8 cellular contexts compared by ENCODE assay signal in genomic region chr5:32312682-32313523, GRCh38. TPM values are rescaled to one million over a fixed set of nuclear protein-coding genes. Genes with fewer than 3 reads are reported as not detected.
DNase-seq lines count a peak whose midpoint lies in the region; ATAC-seq lines count a peak whose summit lies in the region.

MTMR12 (minus strand) TSS chr5:32312939; CDS start chr5:32312838, 101 bp downstream.

- peak; percentile 100 for DNase-seq in NCI-H748 (lab: John Stamatoyannopoulos, UW; ENCODE audit: unreplicated experiment)
- peak; percentile 100 for DNase-seq in activated CD4-positive, alpha-beta T cell treated with anti-CD3 and anti-CD28 coated beads, Interleukin-2, amount 50 U/mL, for 1 hour
- peak; percentile 98 for DNase-seq in cortex of kidney (lab: John Stamatoyannopoulos, UW)
- DNase-seq in left colon, result peak; percentile 100
- DNase-seq in stimulated activated CD4-positive, alpha-beta T cell treated with anti-CD3 and anti-CD28 coated beads, Interleukin-1b, Interleukin-23, amount 100 ng/mL, for 48 hours, result peak; percentile 100

- H3K4me1 ChIP-seq in BLaER1 treated with 17β-estradiol and CSF1 and Interleukin-3, amounts not matched to agents 10 nM and 100 nM, result peaks cover 33 to 49% (median 43%) of the 10 kb centered on the region in 10 experiments

- peak within 1 kb of the TSS; percentile 91 to 96 (median 93) for H3K9ac ChIP-seq in BLaER1 treated with 17β-estradiol and CSF1 and Interleukin-3, amounts not matched to agents 10 nM and 100 nM

- H3K27me3 ChIP-seq in BLaER1 treated with 17β-estradiol and CSF1 and Interleukin-3, amounts not matched to agents 10 nM and 100 nM, result no peaks in the 10 kb centered on the region

- peaks cover 0 to 46% (median 28%) of the 10 kb centered on the region in 11 experiments; a peak in 14 of 22 replicates for H4K20me1 ChIP-seq in BLaER1 treated with 17β-estradiol and CSF1 and Interleukin-3, amounts not matched to agents 10 nM and 100 nM

- peak within 1 kb of the TSS; percentile 84 to 99 (median 94) for H3K4me3 ChIP-seq in BLaER1 treated with 17β-estradiol and CSF1 and Interleukin-3, amounts not matched to agents 10 nM and 100 nM

- peak within 1 kb of the TSS; percentile 88 to 94 (median 91) for H3K27ac ChIP-seq in BLaER1 treated with 17β-estradiol and CSF1 and Interleukin-3, amounts not matched to agents 10 nM and 100 nM

- H3K4me2 ChIP-seq in BLaER1 treated with 17β-estradiol and CSF1 and Interleukin-3, amounts not matched to agents 10 nM and 100 nM, result peak within 1 kb of the TSS; percentile 88 to 96 (median 93)

- peak; percentile 89 for ATAC-seq in GM19351 (IDR thresholded peaks at IDR 0.05; ENCODE audit: unreplicated experiment)
- ATAC-seq in HG03521 (IDR thresholded peaks at IDR 0.05; ENCODE audit: unreplicated experiment), result peak; percentile 91
- ATAC-seq in left colon, result peak; percentile 94

- H3K36me3 ChIP-seq in BLaER1 treated with 17β-estradiol and CSF1 and Interleukin-3, amounts not matched to agents 10 nM and 100 nM, result peaks cover 0 to 19% (median 4%) of the 10 kb centered on the region in 11 experiments; a peak in 7 of 22 replicates

- 0 out of 22 replicates have a peak, but pooled peaks cover 0 to 3% (median 0%) of the 10 kb centered on the region in 11 experiments for H3K9me3 ChIP-seq in BLaER1 treated with 17β-estradiol and CSF1 and Interleukin-3, amounts not matched to agents 10 nM and 100 nM (replicated peaks in 1 of 11)

- intact Hi-C loops in left colon (cut with DNase I, micrococcal nuclease), result no loop called here

RNA-seq across cellular contexts. Expression of gene MTMR12, which starts in this region (rescaled TPM):
- 10 to 100 TPM; 19.4 to 25.5 TPM for total RNA-seq in left colon

Comparison
In these comparisons a context has a peak if more than half of its experiments do, and no peak if none do; other contexts are left out.
1. Peak in every context shown above with its lines: DNase-seq, ATAC-seq, H3K4me3 ChIP-seq and H3K27ac ChIP-seq.